Comparison of ENCODE assay signal across 24 cellular contexts in genomic region chr20:58567437-58567836, GRCh38. TPM values are rescaled to one million over a fixed set of nuclear protein-coding genes. Genes with fewer than 3 reads are reported as not detected.
A peak's percentile ranks its signal among the peaks of the same experiment; 100 is the strongest.
DNase-seq lines count a peak whose midpoint lies in the region; ATAC-seq and TF ChIP-seq lines count a peak whose summit lies in the region.
"Had no signal": no experiment of that assay in that cellular context is flagged by ENCODE, and none has a peak within 500 bp of the region (broad histone marks: within the 10 kb centered on the region; RNA-seq: fewer than 3 reads in every experiment).

No MANE protein-coding gene starts in this region.

- no peak overlapping the region for H2AFZ ChIP-seq in osteoblast (ENCODE audit: low read length)
- H2AFZ ChIP-seq: PC-9 had no signal

- H3K9me3 ChIP-seq in osteoblast (ENCODE audit: low read depth, low read length): no peaks in the 10 kb centered on the region
- no peaks in the 10 kb centered on the region for H3K9me3 ChIP-seq in CD8-positive, alpha-beta T cell (ENCODE audit: low read length)

- no peak overlapping the region for H3K4me2 ChIP-seq in osteoblast (ENCODE audit: insufficient read depth, low read length)
- H3K4me2 ChIP-seq: PC-9 had no signal

- TF ChIP-seq CTCF in chondrocyte (IDR thresholded peaks at IDR 0.05) (no peak), osteoblast (IDR thresholded peaks at IDR 0.05; ENCODE audit: extremely low read depth, low read depth, low read length) (no peak)
- no peak for TF ChIP-seq CTCF in CD8-positive, alpha-beta T cell (IDR thresholded peaks at IDR 0.05)

- peaks cover 20% of the 10 kb centered on the region for H3K4me1 ChIP-seq in osteoblast (ENCODE audit: insufficient read depth, low read length)
- no peaks in the 10 kb centered on the region for H3K4me1 ChIP-seq in CD8-positive, alpha-beta T cell (ENCODE audit: insufficient read depth, low read length)

- H3K9me3 Mint-ChIP-seq in activated naive CD4-positive, alpha-beta T cell treated with anti-CD3 and anti-CD28 coated beads, Interleukin-2, amount 10 ng/mL, durations not matched to agents 7 days and 5 days: no peaks in the 10 kb centered on the region
- H3K9me3 Mint-ChIP-seq in chondrocyte (ENCODE audit: low read depth): peaks cover 5% of the 10 kb centered on the region
- peaks cover 2% of the 10 kb centered on the region for H3K9me3 Mint-ChIP-seq in CD8-positive, alpha-beta T cell

- CTCF ChIA-PET in activated naive CD4-positive, alpha-beta T cell treated with anti-CD3 and anti-CD28 coated beads, Interleukin-2, amount 10 ng/mL, durations not matched to agents 7 days and 5 days (lab: Charles Lee): no interaction called here
- CTCF ChIA-PET in CD8-positive, alpha-beta T cell (lab: Charles Lee): no interaction called here

- no peaks in the 10 kb centered on the region for H3K4me1 Mint-ChIP-seq in activated naive CD4-positive, alpha-beta T cell treated with anti-CD3 and anti-CD28 coated beads, Interleukin-2, amount 10 ng/mL, durations not matched to agents 7 days and 5 days
- H3K4me1 Mint-ChIP-seq in chondrocyte (ENCODE audit: low read depth): peaks cover 48% of the 10 kb centered on the region
- H3K4me1 Mint-ChIP-seq in CD8-positive, alpha-beta T cell (ENCODE audit: low read depth): peaks cover 10% of the 10 kb centered on the region
- H3K4me1 Mint-ChIP-seq: CD8-positive, alpha-beta memory T cell had no signal

- no peaks in the 10 kb centered on the region for H3K27me3 ChIP-seq in osteoblast (ENCODE audit: insufficient read depth, low read length)
- H3K27me3 ChIP-seq in CD8-positive, alpha-beta T cell (ENCODE audit: insufficient read depth, low read length): no peaks in the 10 kb centered on the region

- no peak overlapping the region for H3K4me3 ChIP-seq in osteoblast (ENCODE audit: insufficient read depth, low read length)
- H3K4me3 ChIP-seq in CD8-positive, alpha-beta T cell (ENCODE audit: low read depth, low read length): no peak overlapping the region
- H3K4me3 ChIP-seq: PC-9 had no signal

- no peaks in the 10 kb centered on the region for H3K36me3 ChIP-seq in osteoblast (ENCODE audit: insufficient read depth, low read length)
- H3K36me3 ChIP-seq in CD8-positive, alpha-beta T cell (ENCODE audit: insufficient read depth, low read length): no peaks in the 10 kb centered on the region

- H3K27ac ChIP-seq in osteoblast (ENCODE audit: low read depth, low read length): no peak overlapping the region
- H3K27ac ChIP-seq in CD8-positive, alpha-beta T cell (ENCODE audit: low read depth, low read length): no peak overlapping the region
- H3K27ac ChIP-seq: HL-60, PC-9 had no signal

- DNase-seq in activated naive CD4-positive, alpha-beta T cell treated with anti-CD3 and anti-CD28 coated beads, Interleukin-2, amount 10 ng/mL, durations not matched to agents 7 days and 5 days: peak; percentile 17
- DNase-seq in activated naive CD4-positive, alpha-beta T cell treated with anti-CD3 and anti-CD28 coated beads, Interleukin-2, amount 50 U/mL, for 16 hours: no peak
- DNase-seq in chondrocyte (ENCODE audit: low spot score): peak; percentile 73
- peak; percentile 27 for DNase-seq in osteoblast (ENCODE audit: insufficient read length, low spot score, missing footprints)
- no peak for DNase-seq in CD8-positive, alpha-beta T cell
- no peak for DNase-seq in stimulated activated naive CD4-positive, alpha-beta T cell treated with Interleukin-2 at 50 U/mL for 16 hours (lab: John Stamatoyannopoulos, UW)
- no peak for DNase-seq in inferior parietal cortex (ENCODE audit: extremely low spot score)
- DNase-seq: 8988T; ACHN; C1 segment of cervical spinal cord; Calu3; CD8-positive, alpha-beta memory T cell; DMS79 treated with DMSO at 0.1 percent for 48 hours; GF-D8; NCI-H1048; NCI-H1417; NCI-H1694; NCI-H2029 treated with DMSO at 0.1 percent for 48 hours; NCI-H446 treated with DMSO at 0.1 percent for 48 hours; Right ventricle myocardium superior had no signal

- H3K79me2 ChIP-seq in osteoblast (ENCODE audit: insufficient read depth, low read length): no peaks in the 10 kb centered on the region

- no peak overlapping the region for H3K27ac Mint-ChIP-seq in activated naive CD4-positive, alpha-beta T cell treated with anti-CD3 and anti-CD28 coated beads, Interleukin-2, amount 10 ng/mL, durations not matched to agents 7 days and 5 days
- peak overlapping the region; percentile 2 for H3K27ac Mint-ChIP-seq in chondrocyte (ENCODE audit: unreplicated experiment)
- H3K27ac Mint-ChIP-seq in CD8-positive, alpha-beta T cell: no peak overlapping the region
- H3K27ac Mint-ChIP-seq: CD8-positive, alpha-beta memory T cell had no signal

- H3K4me3 Mint-ChIP-seq in activated naive CD4-positive, alpha-beta T cell treated with anti-CD3 and anti-CD28 coated beads, Interleukin-2, amount 10 ng/mL, durations not matched to agents 7 days and 5 days: no peak overlapping the region
- no peak overlapping the region for H3K4me3 Mint-ChIP-seq in chondrocyte (ENCODE audit: unreplicated experiment)
- H3K4me3 Mint-ChIP-seq in CD8-positive, alpha-beta T cell: no peak overlapping the region
- H3K4me3 Mint-ChIP-seq: CD8-positive, alpha-beta memory T cell had no signal

- ATAC-seq in CD8-positive, alpha-beta T cell: no peak
- ATAC-seq in HG02938 (IDR thresholded peaks at IDR 0.05; ENCODE audit: unreplicated experiment): no peak

- peaks cover 19% of the 10 kb centered on the region for H3K27me3 Mint-ChIP-seq in activated naive CD4-positive, alpha-beta T cell treated with anti-CD3 and anti-CD28 coated beads, Interleukin-2, amount 10 ng/mL, durations not matched to agents 7 days and 5 days
- H3K27me3 Mint-ChIP-seq in chondrocyte (ENCODE audit: low read depth): no peaks in the 10 kb centered on the region
- peaks cover 12% of the 10 kb centered on the region for H3K27me3 Mint-ChIP-seq in CD8-positive, alpha-beta T cell (ENCODE audit: low read depth)

- intact Hi-C loops in CD8-positive, alpha-beta T cell (cut with DNase I, micrococcal nuclease): no loop called here

- POLR2A ChIA-PET in CD8-positive, alpha-beta T cell (lab: Charles Lee): no interaction called here

- no peaks in the 10 kb centered on the region for H3K36me3 Mint-ChIP-seq in activated naive CD4-positive, alpha-beta T cell treated with anti-CD3 and anti-CD28 coated beads, Interleukin-2, amount 10 ng/mL, durations not matched to agents 7 days and 5 days
- H3K36me3 Mint-ChIP-seq in chondrocyte (ENCODE audit: low read depth): peaks cover 4% of the 10 kb centered on the region
- H3K36me3 Mint-ChIP-seq in CD8-positive, alpha-beta T cell: no peaks in the 10 kb centered on the region

- no peaks in the 10 kb centered on the region for H4K20me1 ChIP-seq in osteoblast (ENCODE audit: insufficient read depth, low read length)

RNA-seq across cellular contexts. Expression of gene APCDD1L, which starts 52.2 kb away (rescaled TPM):
- total RNA-seq in chondrocyte (20.7 to 26.3 TPM (median 22.5 TPM) in 3 replicates), osteoblast (16.3 and 16.5 TPM in 2 replicates)
- total RNA-seq in CD8-positive, alpha-beta T cell: not detected
- total RNA-seq: Calu3; CD8-positive, alpha-beta memory T cell; SK-MEL-5 had no signal

Comparison
In these comparisons a context has a peak if more than half of its experiments do, and no peak if none do; other contexts are left out.
1. DNase-seq: peak in activated naive CD4-positive, alpha-beta T cell treated with anti-CD3 and anti-CD28 coated beads, Interleukin-2, amount 10 ng/mL, durations not matched to agents 7 days and 5 days (single experiment), chondrocyte (single experiment) and osteoblast (single experiment); none in activated naive CD4-positive, alpha-beta T cell treated with anti-CD3 and anti-CD28 coated beads, Interleukin-2, amount 50 U/mL, for 16 hours (single experiment), CD8-positive, alpha-beta T cell (0 of 7), stimulated activated naive CD4-positive, alpha-beta T cell treated with Interleukin-2 at 50 U/mL for 16 hours (single experiment) and inferior parietal cortex (single experiment).
2. RNA of gene APCDD1L, which starts 52.2 kb away (total RNA-seq): 20.7 to 26.3 TPM in chondrocyte and 16.3 to 16.5 TPM in osteoblast; not detected in CD8-positive, alpha-beta T cell; every median in the first group is over 10 times any median in the second.